Comparison of ENCODE assay signal across 17 cellular contexts in the genomic region with DNA sequence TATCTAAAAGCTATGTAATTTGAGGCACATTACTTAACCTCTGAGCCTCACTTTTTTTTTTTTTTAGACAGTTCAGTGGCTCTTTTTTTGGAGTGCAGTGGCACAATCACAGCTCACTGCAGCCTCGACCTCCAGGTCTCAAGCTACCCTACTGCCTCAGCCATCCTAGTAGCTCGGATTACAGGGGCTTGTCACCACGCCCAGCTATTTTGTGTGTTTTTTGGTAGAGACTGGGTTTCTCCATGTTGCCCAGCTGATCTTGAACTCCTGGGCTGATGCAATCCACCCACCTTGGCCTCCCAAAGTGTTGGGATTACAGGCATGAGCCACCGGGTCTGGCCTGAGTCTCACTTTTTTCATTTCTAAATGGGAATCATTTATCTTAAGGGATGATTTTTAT.
DNase-seq lines count a peak whose midpoint lies in the region; ATAC-seq and TF ChIP-seq lines count a peak whose summit lies in the region.
"Had no signal": no experiment of that assay in that cellular context is flagged by ENCODE, and none has a peak within 500 bp of the region (broad histone marks: within the 10 kb centered on the region; RNA-seq: fewer than 3 reads in every experiment).

No MANE protein-coding gene starts in this region.

- H3K27ac Mint-ChIP-seq in H9 (no peak overlapping the region), WTC11 (no peak overlapping the region)
- H3K27ac Mint-ChIP-seq: CD4-positive, alpha-beta T cell; HFFc6 had no signal

- H3K4me1 Mint-ChIP-seq in H9 (peaks cover 4% of the 10 kb centered on the region in 2 experiments; a peak in 1 of 4 replicates), WTC11 (peaks cover 4% of the 10 kb centered on the region)

- no peak overlapping the region for H4K5ac ChIP-seq in H9 (ENCODE audit: insufficient read length, low read depth, low read length)
- no peak overlapping the region for H4K5ac ChIP-seq in mesendoderm (ENCODE audit: low read length)

- no peak overlapping the region for H3K56ac ChIP-seq in H9 (ENCODE audit: insufficient read length, low read depth, low read length)
- no peak overlapping the region for H3K56ac ChIP-seq in mesendoderm (ENCODE audit: low read length)

- no peaks in the 10 kb centered on the region for H3K23me2 ChIP-seq in H9 (ENCODE audit: insufficient read length, low read depth, low read length, poor library complexity, severe bottlenecking)

- ATAC-seq in WTC11: peak; percentile 68
- ATAC-seq in GM21825 (IDR thresholded peaks at IDR 0.05; ENCODE audit: unreplicated experiment): no peak
- ATAC-seq: HCT116 had no signal

- no peak overlapping the region for H3K9ac ChIP-seq in H9 (ENCODE audit: extremely low read depth, insufficient read length, low read length)
- no peak overlapping the region for H3K9ac ChIP-seq in mesendoderm (ENCODE audit: low read length)

- no peak overlapping the region for H3T11ph ChIP-seq in H9 (ENCODE audit: low read length)

- TF ChIP-seq CTCF in H9 (conservative IDR thresholded peaks at IDR 0.05) (no peak), WTC11 (IDR thresholded peaks at IDR 0.05) (no peak)

- H2AK5ac ChIP-seq in H9 (ENCODE audit: insufficient read length, low read length) (no peak overlapping the region), mesendoderm (ENCODE audit: low read length) (no peak overlapping the region)

- WGBS in H9 (ENCODE audit: extremely low coverage, insufficient read length, low lambda C conversion rate): no CpG with 5 or more reads among the region's 4 CpGs
- no CpG with 5 or more reads among the region's 4 CpGs for WGBS in mesendoderm (ENCODE audit: extremely low coverage, insufficient coverage, low lambda C conversion rate)

- no peaks in the 10 kb centered on the region for H3K79me2 ChIP-seq in H9 (ENCODE audit: insufficient read depth, low read length)
- H3K79me2 ChIP-seq in mesendoderm (ENCODE audit: control insufficient read depth, insufficient read depth, low read length): no peaks in the 10 kb centered on the region

- POLR2A ChIA-PET in WTC11 (lab: Charles Lee): interaction anchor here (0.7 kb wide), 1 partner anchor 264 kb away, joined by 4 read pairs; no protein-coding TSS in a partner anchor

- no peak overlapping the region for H3K27ac ChIP-seq in H9 (ENCODE audit: insufficient read length, low read depth, low read length)
- no peak overlapping the region for H3K27ac ChIP-seq in mesendoderm (ENCODE audit: low read depth, low read length)
- H3K27ac ChIP-seq: HL-60 had no signal

- no peak overlapping the region for H2BK15ac ChIP-seq in H9 (ENCODE audit: low read depth, low read length)
- H2BK15ac ChIP-seq in mesendoderm (replicated peaks; ENCODE audit: low read depth): no peak overlapping the region

- no peaks in the 10 kb centered on the region for H3K9me3 ChIP-seq in H9 (ENCODE audit: control insufficient read depth, low read depth, low read length)
- H3K9me3 ChIP-seq: BE2C, Caco-2 had no signal

- H3K4me3 ChIP-seq in mesendoderm (ENCODE audit: low read length): no peak overlapping the region

- H3K4me2 ChIP-seq in H9 (ENCODE audit: insufficient read depth, insufficient read length, low read length) (no peak overlapping the region), mesendoderm (ENCODE audit: low read length) (no peak overlapping the region)

- H3K4me3 Mint-ChIP-seq in H9: no peak overlapping the region
- H3K4me3 Mint-ChIP-seq in WTC11: no peak overlapping the region
- H3K4me3 Mint-ChIP-seq: CD4-positive, alpha-beta T cell; HFFc6 had no signal

- H2BK5ac ChIP-seq in H9 (ENCODE audit: insufficient read length, low read length) (no peak overlapping the region), mesendoderm (ENCODE audit: low read length) (no peak overlapping the region)

- H3K4me1 ChIP-seq in H9 (ENCODE audit: insufficient read depth, low read length) (no peaks in the 10 kb centered on the region), mesendoderm (ENCODE audit: control insufficient read depth, low read depth, low read length) (no peaks in the 10 kb centered on the region)
- H3K4me1 ChIP-seq: BE2C, Caco-2 had no signal

- H3K36me3 Mint-ChIP-seq in H9 (ENCODE audit: insufficient read depth in 1 of 3, low read depth in 3 of 3) (peaks cover 0 to 6% (median 3%) of the 10 kb centered on the region in 3 experiments; a peak in 2 of 7 replicates), WTC11 (peaks cover 3% of the 10 kb centered on the region)

- H3K27me3 Mint-ChIP-seq in H9 (ENCODE audit: low read depth) (no peaks in the 10 kb centered on the region), WTC11 (ENCODE audit: low read depth) (no peaks in the 10 kb centered on the region)
- H3K27me3 Mint-ChIP-seq: CD4-positive, alpha-beta T cell had no signal

- H3K23ac ChIP-seq in H9 (ENCODE audit: insufficient read length, low read depth, low read length): no peak overlapping the region
- H3K23ac ChIP-seq in mesendoderm (ENCODE audit: low read length): no peak overlapping the region

- no peak overlapping the region for H3K14ac ChIP-seq in H9 (ENCODE audit: insufficient read depth, low read length)

- DNase-seq in H9 (peak; percentile 41), WTC11 (ENCODE audit: low spot score) (no peak), mesendoderm (peak; percentile 5), DMS79 treated with DMSO at 0.1 percent for 48 hours (lab: John Stamatoyannopoulos, UW) (no peak), NCI-H2107 (lab: John Stamatoyannopoulos, UW) (no peak)
- DNase-seq: ACHN; BE2C; C1 segment of cervical spinal cord; Caco-2; CD4-positive, alpha-beta T cell; GF-D8; HFFc6; IMR-90; KBM-7 had no signal

- H4K8ac ChIP-seq in H9 (replicated peaks; ENCODE audit: insufficient read length, low read depth, low read length) (no peak overlapping the region), mesendoderm (ENCODE audit: low read depth, low read length) (no peak overlapping the region)

- H3K79me1 ChIP-seq in H9 (ENCODE audit: insufficient read depth, low read depth, low read length, poor library complexity, severe bottlenecking) (no peaks in the 10 kb centered on the region), mesendoderm (ENCODE audit: low read length) (no peaks in the 10 kb centered on the region)

- peaks cover 6% of the 10 kb centered on the region in 2 experiments; a peak in 4 of 5 replicates for H3K9me3 Mint-ChIP-seq in H9
- H3K9me3 Mint-ChIP-seq in WTC11: peaks cover 7% of the 10 kb centered on the region
- H3K9me3 Mint-ChIP-seq: CD4-positive, alpha-beta T cell had no signal

- no peak overlapping the region for H3K18ac ChIP-seq in H9 (ENCODE audit: insufficient read length, low read depth, low read length)
- H3K18ac ChIP-seq in mesendoderm (ENCODE audit: low read length): no peak overlapping the region

- H2BK120ac ChIP-seq in H9 (ENCODE audit: low read depth, low read length, poor library complexity, severe bottlenecking) (no peak overlapping the region), mesendoderm (ENCODE audit: low read depth, low read length) (no peak overlapping the region)

- H4K20me1 ChIP-seq in H9 (ENCODE audit: control insufficient read depth, insufficient read depth, insufficient read length): no peaks in the 10 kb centered on the region

- no peak overlapping the region for H4K91ac ChIP-seq in H9 (ENCODE audit: insufficient read length, low read depth, low read length)

- H3K27me3 ChIP-seq in H9 (ENCODE audit: insufficient read depth, low read length) (no peaks in the 10 kb centered on the region), mesendoderm (ENCODE audit: insufficient read depth, low read length, poor library complexity) (no peaks in the 10 kb centered on the region)
- H3K27me3 ChIP-seq: BE2C had no signal

- no peak overlapping the region for H2BK12ac ChIP-seq in H9 (ENCODE audit: insufficient read length, low read depth, low read length)

- CTCF ChIA-PET in WTC11 (lab: Charles Lee): interaction anchor here (0.6 to 0.7 kb wide), 2 partner anchors 795 to 1141 kb away, joined by 3 to 4 read pairs; no protein-coding TSS in a partner anchor

- no peaks in the 10 kb centered on the region for H3K36me3 ChIP-seq in mesendoderm (ENCODE audit: control insufficient read depth, insufficient read depth, low read length)
- H3K36me3 ChIP-seq: BE2C had no signal

- no peak overlapping the region for H2AFZ ChIP-seq in H9 (ENCODE audit: low read length)

- H2BK20ac ChIP-seq in H9 (ENCODE audit: low read depth, low read length, poor library complexity, severe bottlenecking): no peak overlapping the region

- H3K4ac ChIP-seq in H9 (ENCODE audit: low read depth, low read length): no peak overlapping the region
- no peak overlapping the region for H3K4ac ChIP-seq in mesendoderm (ENCODE audit: low read depth, low read length)

TF ChIP-seq in WTC11, 78 proteins besides CTCF, POLR2A, EP300 and RAD21 (continues in another document):
- no peak for TF ChIP-seq ZNF416 (CRISPR knock-in tag; IDR thresholded peaks at IDR 0.05)
- TF ChIP-seq, protein P1, sequence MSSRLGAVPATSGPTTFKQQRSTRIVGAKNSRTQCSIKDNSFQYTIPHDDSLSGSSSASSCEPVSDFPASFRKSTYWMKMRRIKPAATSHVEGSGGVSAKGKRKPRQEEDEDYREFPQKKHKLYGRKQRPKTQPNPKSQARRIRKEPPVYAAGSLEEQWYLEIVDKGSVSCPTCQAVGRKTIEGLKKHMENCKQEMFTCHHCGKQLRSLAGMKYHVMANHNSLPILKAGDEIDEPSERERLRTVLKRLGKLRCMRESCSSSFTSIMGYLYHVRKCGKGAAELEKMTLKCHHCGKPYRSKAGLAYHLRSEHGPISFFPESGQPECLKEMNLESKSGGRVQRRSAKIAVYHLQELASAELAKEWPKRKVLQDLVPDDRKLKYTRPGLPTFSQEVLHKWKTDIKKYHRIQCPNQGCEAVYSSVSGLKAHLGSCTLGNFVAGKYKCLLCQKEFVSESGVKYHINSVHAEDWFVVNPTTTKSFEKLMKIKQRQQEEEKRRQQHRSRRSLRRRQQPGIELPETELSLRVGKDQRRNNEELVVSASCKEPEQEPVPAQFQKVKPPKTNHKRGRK (CRISPR knock-in tag; IDR thresholded peaks at IDR 0.05; ENCODE audit: borderline replicate concordance): no peak

Comparison
In these comparisons a context has a peak if more than half of its experiments do, and no peak if none do; other contexts are left out.
1. DNase-seq: peak in H9 (single experiment) and mesendoderm (single experiment); none in WTC11 (single experiment), DMS79 treated with DMSO at 0.1 percent for 48 hours (single experiment) and NCI-H2107 (single experiment).